26 cellular contexts compared by ENCODE assay signal in genomic region chr2:67075530-67076253, GRCh38.
"Had no signal": no experiment of that assay in that cellular context is flagged by ENCODE, and none has a peak within 500 bp of the region (broad histone marks: within the 10 kb centered on the region; RNA-seq: fewer than 3 reads in every experiment).

No MANE protein-coding gene starts in this region.

- H3K27ac ChIP-seq: ascending aorta, body of pancreas had no signal

- H3K4me1 Mint-ChIP-seq: activated naive CD4-positive, alpha-beta T cell treated with anti-CD3 and anti-CD28 coated beads, Interleukin-2, amount 50 U/mL, for 24 hours; central memory CD8-positive, alpha-beta T cell had no signal

- H3K27me3 Mint-ChIP-seq: activated naive CD4-positive, alpha-beta T cell treated with anti-CD3 and anti-CD28 coated beads, Interleukin-2, amount 50 U/mL, for 24 hours; central memory CD8-positive, alpha-beta T cell had no signal

- H3K4me1 ChIP-seq: ascending aorta had no signal

- ATAC-seq: activated CD4-positive, CD25-positive, alpha-beta regulatory T cell treated with anti-CD3 and anti-CD28 coated beads, Interleukin-2, amount 50 U/mL, for 24 hours; activated CD8-positive, alpha-beta T cell treated with anti-CD3 and anti-CD28 coated beads, Interleukin-2, amount 10 ng/mL, durations not matched to agents 7 days and 5 days; body of pancreas; Panc1; Right ventricle myocardium inferior had no signal

- H3K4me3 ChIP-seq: ascending aorta, body of pancreas, MG63 had no signal

- H3K9me3 ChIP-seq: ascending aorta, MG63 had no signal

- H3K4me3 Mint-ChIP-seq: activated CD8-positive, alpha-beta T cell treated with anti-CD3 and anti-CD28 coated beads, Interleukin-2, amount 10 ng/mL, durations not matched to agents 7 days and 5 days; activated naive CD4-positive, alpha-beta T cell treated with anti-CD3 and anti-CD28 coated beads, Interleukin-2, amount 50 U/mL, for 24 hours; central memory CD8-positive, alpha-beta T cell; T-helper 1 cell treated with Interleukin-12 subunit alpha and Interleukin-12 subunit beta and Interleukin-4 antibody, amounts not matched to agents 30 μg/mL and 1 μg/mL, for 36 hours had no signal

- H3K27me3 ChIP-seq: ascending aorta, body of pancreas, MG63 had no signal

- H3K36me3 ChIP-seq: ascending aorta, MG63 had no signal

- DNase-seq: activated CD4-positive, alpha-beta T cell treated with anti-CD3 and anti-CD28 coated beads for 4 hours; activated CD8-positive, alpha-beta memory T cell treated with anti-CD3 and anti-CD28 coated beads, Interleukin-2, amount 50 U/mL, for 48 hours; activated CD8-positive, alpha-beta T cell treated with anti-CD3 and anti-CD28 coated beads, Interleukin-2, amount 10 ng/mL, durations not matched to agents 7 days and 5 days; activated effector memory CD4-positive, alpha-beta T cell treated with Interleukin-2 at 50 U/mL for 16 hours; activated naive CD4-positive, alpha-beta T cell; activated T-cell treated with anti-CD3 and anti-CD28 coated beads, Interleukin-2, amount 50 U/mL, for 1 hour; amniotic stem cell; body of pancreas; MG63; NCI-H1105; NCI-H1436; NCI-H1694 treated with DMSO at 0.1 percent for 48 hours; NCI-H2029 treated with DMSO at 0.1 percent for 48 hours; NCI-H226; NCI-H526; NCI-H774; NK-92 treated with Interleukin-12 subunit alpha and Interleukin-12 subunit beta, amount 100 ng/mL, for 24 hours; OCI-M1; RPMI8226 had no signal

- H3K36me3 Mint-ChIP-seq: activated naive CD4-positive, alpha-beta T cell treated with anti-CD3 and anti-CD28 coated beads, Interleukin-2, amount 50 U/mL, for 24 hours had no signal

- H3K27ac Mint-ChIP-seq: activated CD8-positive, alpha-beta T cell treated with anti-CD3 and anti-CD28 coated beads, Interleukin-2, amount 10 ng/mL, durations not matched to agents 7 days and 5 days; activated naive CD4-positive, alpha-beta T cell treated with anti-CD3 and anti-CD28 coated beads, Interleukin-2, amount 50 U/mL, for 24 hours; T-helper 1 cell treated with Interleukin-12 subunit alpha and Interleukin-12 subunit beta and Interleukin-4 antibody, amounts not matched to agents 30 μg/mL and 1 μg/mL, for 36 hours had no signal
